Comparison of ENCODE assay signal across 1 cellular context in the genomic region with DNA sequence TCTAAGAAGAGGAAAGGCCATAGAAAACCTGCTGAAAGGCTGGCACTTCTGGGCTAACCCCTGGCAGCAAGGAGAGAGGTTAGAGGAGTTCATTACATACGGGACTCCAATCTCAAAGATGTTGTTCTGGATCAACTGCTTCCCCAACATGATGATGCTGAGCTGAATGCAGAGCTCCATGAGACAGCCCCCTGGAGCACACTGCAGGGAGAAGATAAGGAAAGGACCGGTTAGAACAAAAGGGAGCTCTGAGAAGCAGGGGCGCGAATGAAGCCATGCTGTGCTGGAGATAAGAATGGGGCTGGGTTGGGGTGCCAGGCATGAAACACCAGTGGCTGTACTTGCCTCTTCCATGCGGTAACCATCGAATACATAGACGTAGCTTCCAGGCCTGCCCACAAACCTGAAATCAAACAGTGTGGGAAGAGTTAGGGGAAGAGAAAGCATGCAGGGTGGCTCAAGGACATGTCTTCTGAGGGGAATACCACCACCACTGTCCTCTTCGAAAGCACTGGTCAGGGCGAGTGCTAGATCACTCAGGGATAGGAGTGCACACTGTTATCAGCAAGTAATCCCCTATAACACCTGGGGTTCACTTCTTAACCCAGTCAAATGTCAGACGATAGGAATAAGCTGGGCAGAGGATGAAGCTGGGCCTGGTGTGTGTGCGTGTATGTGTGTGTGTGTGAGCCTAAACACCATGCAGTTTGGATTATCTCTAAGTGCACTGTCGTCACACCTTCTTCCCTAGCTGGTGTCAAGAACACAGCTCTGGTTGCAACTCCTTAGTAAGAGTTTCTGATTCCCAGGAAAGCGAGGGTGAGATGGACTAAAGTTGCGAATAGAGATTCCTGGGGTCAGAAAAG.
TF ChIP-seq lines count a peak whose summit lies in the region.

No MANE protein-coding gene starts in this region.

TF ChIP-seq in K562, 482 proteins besides CTCF, POLR2A, EP300 and RAD21 (continues in another document):
- TF ChIP-seq NR4A1 (CRISPR knock-in tag; IDR thresholded peaks at IDR 0.05) (no peak), NR4A1 (tag; IDR thresholded peaks at IDR 0.05) (no peak), XRCC4 (IDR thresholded peaks at IDR 0.05; ENCODE audit: extremely low read depth, insufficient read depth, insufficient read length) (no peak), OTX1 (CRISPR knock-in tag; IDR thresholded peaks at IDR 0.05) (no peak), EGR1 (conservative IDR thresholded peaks at IDR 0.05) (no peak), TBP (optimal IDR thresholded peaks at IDR 0.05; ENCODE audit: low read depth, low read length) (peak; percentile 16), WHSC1 (IDR thresholded peaks at IDR 0.05; ENCODE audit: low read length) (no peak), ARHGAP35 (IDR thresholded peaks at IDR 0.05; ENCODE audit: partially characterized antibody) (no peak), ATF1 (CRISPR knock-in tag; IDR thresholded peaks at IDR 0.05) (no peak), ATF1 (tag; IDR thresholded peaks at IDR 0.05) (peak; percentile 34; the same call in 1 of the 2 replicates), POLR2AphosphoS5 (IDR thresholded peaks at IDR 0.05; ENCODE audit: control insufficient read depth, insufficient read depth, low read depth, low read length) (peak; percentile 77; the same call in 1 of the 2 replicates), ARNT (IDR thresholded peaks at IDR 0.05) (no peak), CBX5 (IDR thresholded peaks at IDR 0.05; ENCODE audit: borderline replicate concordance, low read depth) (no peak), TCF7L2 (IDR thresholded peaks at IDR 0.05; ENCODE audit: low read depth, low read length) (peak; percentile 45; the same call in 1 of the 2 replicates), JUNB (CRISPR knock-in tag; conservative IDR thresholded peaks at IDR 0.05) (no peak), MTA2 (IDR thresholded peaks at IDR 0.05; ENCODE audit: low read depth) (peak; percentile 86), ETV6 (IDR thresholded peaks at IDR 0.05; ENCODE audit: borderline replicate concordance in 1 of 2, low read depth in 2 of 2, low read length in 1 of 2) (no peak), ETV6 (CRISPR knock-in tag; IDR thresholded peaks at IDR 0.05; ENCODE audit: borderline replicate concordance) (no peak), ZKSCAN3 (CRISPR knock-in tag; IDR thresholded peaks at IDR 0.05) (no peak), KLF16 (IDR thresholded peaks at IDR 0.05) (peak; percentile 67), SMARCE1 (IDR thresholded peaks at IDR 0.05) (peak; percentile 42; the same call in 1 of the 2 replicates), CC2D1A (IDR thresholded peaks at IDR 0.05) (peak; percentile 51; the same call in 1 of the 2 replicates), RFX7 (CRISPR knock-in tag; IDR thresholded peaks at IDR 0.05) (no peak), ZNF408 (CRISPR knock-in tag; IDR thresholded peaks at IDR 0.05; ENCODE audit: low read depth) (no peak), KAT7 (CRISPR knock-in tag; IDR thresholded peaks at IDR 0.05; ENCODE audit: borderline replicate concordance) (no peak), ZNF175 (CRISPR knock-in tag; IDR thresholded peaks at IDR 0.05; ENCODE audit: low read depth) (no peak), NCOA1 (IDR thresholded peaks at IDR 0.05; ENCODE audit: low read depth) (peak; percentile 25; the same call in 1 of the 2 replicates)
- TF ChIP-seq, protein P1, sequence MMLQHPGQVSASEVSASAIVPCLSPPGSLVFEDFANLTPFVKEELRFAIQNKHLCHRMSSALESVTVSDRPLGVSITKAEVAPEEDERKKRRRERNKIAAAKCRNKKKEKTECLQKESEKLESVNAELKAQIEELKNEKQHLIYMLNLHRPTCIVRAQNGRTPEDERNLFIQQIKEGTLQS (IDR thresholded peaks at IDR 0.05): no peak
- TF ChIP-seq, protein P1 (CRISPR knock-in tag; conservative IDR thresholded peaks at IDR 0.05): no peak
- TF ChIP-seq, protein P2, sequence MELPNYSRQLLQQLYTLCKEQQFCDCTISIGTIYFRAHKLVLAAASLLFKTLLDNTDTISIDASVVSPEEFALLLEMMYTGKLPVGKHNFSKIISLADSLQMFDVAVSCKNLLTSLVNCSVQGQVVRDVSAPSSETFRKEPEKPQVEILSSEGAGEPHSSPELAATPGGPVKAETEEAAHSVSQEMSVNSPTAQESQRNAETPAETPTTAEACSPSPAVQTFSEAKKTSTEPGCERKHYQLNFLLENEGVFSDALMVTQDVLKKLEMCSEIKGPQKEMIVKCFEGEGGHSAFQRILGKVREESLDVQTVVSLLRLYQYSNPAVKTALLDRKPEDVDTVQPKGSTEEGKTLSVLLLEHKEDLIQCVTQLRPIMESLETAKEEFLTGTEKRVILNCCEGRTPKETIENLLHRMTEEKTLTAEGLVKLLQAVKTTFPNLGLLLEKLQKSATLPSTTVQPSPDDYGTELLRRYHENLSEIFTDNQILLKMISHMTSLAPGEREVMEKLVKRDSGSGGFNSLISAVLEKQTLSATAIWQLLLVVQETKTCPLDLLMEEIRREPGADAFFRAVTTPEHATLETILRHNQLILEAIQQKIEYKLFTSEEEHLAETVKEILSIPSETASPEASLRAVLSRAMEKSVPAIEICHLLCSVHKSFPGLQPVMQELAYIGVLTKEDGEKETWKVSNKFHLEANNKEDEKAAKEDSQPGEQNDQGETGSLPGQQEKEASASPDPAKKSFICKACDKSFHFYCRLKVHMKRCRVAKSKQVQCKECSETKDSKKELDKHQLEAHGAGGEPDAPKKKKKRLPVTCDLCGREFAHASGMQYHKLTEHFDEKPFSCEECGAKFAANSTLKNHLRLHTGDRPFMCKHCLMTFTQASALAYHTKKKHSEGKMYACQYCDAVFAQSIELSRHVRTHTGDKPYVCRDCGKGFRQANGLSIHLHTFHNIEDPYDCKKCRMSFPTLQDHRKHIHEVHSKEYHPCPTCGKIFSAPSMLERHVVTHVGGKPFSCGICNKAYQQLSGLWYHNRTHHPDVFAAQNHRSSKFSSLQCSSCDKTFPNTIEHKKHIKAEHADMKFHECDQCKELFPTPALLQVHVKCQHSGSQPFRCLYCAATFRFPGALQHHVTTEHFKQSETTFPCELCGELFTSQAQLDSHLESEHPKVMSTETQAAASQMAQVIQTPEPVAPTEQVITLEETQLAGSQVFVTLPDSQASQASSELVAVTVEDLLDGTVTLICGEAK (IDR thresholded peaks at IDR 0.05): no peak
- TF ChIP-seq, protein P2 (CRISPR knock-in tag; IDR thresholded peaks at IDR 0.05): no peak
- TF ChIP-seq, protein P3, sequence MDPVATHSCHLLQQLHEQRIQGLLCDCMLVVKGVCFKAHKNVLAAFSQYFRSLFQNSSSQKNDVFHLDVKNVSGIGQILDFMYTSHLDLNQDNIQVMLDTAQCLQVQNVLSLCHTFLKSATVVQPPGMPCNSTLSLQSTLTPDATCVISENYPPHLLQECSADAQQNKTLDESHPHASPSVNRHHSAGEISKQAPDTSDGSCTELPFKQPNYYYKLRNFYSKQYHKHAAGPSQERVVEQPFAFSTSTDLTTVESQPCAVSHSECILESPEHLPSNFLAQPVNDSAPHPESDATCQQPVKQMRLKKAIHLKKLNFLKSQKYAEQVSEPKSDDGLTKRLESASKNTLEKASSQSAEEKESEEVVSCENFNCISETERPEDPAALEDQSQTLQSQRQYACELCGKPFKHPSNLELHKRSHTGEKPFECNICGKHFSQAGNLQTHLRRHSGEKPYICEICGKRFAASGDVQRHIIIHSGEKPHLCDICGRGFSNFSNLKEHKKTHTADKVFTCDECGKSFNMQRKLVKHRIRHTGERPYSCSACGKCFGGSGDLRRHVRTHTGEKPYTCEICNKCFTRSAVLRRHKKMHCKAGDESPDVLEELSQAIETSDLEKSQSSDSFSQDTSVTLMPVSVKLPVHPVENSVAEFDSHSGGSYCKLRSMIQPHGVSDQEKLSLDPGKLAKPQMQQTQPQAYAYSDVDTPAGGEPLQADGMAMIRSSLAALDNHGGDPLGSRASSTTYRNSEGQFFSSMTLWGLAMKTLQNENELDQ (CRISPR knock-in tag; IDR thresholded peaks at IDR 0.05; ENCODE audit: borderline replicate concordance): no peak
- TF ChIP-seq, protein P4, sequence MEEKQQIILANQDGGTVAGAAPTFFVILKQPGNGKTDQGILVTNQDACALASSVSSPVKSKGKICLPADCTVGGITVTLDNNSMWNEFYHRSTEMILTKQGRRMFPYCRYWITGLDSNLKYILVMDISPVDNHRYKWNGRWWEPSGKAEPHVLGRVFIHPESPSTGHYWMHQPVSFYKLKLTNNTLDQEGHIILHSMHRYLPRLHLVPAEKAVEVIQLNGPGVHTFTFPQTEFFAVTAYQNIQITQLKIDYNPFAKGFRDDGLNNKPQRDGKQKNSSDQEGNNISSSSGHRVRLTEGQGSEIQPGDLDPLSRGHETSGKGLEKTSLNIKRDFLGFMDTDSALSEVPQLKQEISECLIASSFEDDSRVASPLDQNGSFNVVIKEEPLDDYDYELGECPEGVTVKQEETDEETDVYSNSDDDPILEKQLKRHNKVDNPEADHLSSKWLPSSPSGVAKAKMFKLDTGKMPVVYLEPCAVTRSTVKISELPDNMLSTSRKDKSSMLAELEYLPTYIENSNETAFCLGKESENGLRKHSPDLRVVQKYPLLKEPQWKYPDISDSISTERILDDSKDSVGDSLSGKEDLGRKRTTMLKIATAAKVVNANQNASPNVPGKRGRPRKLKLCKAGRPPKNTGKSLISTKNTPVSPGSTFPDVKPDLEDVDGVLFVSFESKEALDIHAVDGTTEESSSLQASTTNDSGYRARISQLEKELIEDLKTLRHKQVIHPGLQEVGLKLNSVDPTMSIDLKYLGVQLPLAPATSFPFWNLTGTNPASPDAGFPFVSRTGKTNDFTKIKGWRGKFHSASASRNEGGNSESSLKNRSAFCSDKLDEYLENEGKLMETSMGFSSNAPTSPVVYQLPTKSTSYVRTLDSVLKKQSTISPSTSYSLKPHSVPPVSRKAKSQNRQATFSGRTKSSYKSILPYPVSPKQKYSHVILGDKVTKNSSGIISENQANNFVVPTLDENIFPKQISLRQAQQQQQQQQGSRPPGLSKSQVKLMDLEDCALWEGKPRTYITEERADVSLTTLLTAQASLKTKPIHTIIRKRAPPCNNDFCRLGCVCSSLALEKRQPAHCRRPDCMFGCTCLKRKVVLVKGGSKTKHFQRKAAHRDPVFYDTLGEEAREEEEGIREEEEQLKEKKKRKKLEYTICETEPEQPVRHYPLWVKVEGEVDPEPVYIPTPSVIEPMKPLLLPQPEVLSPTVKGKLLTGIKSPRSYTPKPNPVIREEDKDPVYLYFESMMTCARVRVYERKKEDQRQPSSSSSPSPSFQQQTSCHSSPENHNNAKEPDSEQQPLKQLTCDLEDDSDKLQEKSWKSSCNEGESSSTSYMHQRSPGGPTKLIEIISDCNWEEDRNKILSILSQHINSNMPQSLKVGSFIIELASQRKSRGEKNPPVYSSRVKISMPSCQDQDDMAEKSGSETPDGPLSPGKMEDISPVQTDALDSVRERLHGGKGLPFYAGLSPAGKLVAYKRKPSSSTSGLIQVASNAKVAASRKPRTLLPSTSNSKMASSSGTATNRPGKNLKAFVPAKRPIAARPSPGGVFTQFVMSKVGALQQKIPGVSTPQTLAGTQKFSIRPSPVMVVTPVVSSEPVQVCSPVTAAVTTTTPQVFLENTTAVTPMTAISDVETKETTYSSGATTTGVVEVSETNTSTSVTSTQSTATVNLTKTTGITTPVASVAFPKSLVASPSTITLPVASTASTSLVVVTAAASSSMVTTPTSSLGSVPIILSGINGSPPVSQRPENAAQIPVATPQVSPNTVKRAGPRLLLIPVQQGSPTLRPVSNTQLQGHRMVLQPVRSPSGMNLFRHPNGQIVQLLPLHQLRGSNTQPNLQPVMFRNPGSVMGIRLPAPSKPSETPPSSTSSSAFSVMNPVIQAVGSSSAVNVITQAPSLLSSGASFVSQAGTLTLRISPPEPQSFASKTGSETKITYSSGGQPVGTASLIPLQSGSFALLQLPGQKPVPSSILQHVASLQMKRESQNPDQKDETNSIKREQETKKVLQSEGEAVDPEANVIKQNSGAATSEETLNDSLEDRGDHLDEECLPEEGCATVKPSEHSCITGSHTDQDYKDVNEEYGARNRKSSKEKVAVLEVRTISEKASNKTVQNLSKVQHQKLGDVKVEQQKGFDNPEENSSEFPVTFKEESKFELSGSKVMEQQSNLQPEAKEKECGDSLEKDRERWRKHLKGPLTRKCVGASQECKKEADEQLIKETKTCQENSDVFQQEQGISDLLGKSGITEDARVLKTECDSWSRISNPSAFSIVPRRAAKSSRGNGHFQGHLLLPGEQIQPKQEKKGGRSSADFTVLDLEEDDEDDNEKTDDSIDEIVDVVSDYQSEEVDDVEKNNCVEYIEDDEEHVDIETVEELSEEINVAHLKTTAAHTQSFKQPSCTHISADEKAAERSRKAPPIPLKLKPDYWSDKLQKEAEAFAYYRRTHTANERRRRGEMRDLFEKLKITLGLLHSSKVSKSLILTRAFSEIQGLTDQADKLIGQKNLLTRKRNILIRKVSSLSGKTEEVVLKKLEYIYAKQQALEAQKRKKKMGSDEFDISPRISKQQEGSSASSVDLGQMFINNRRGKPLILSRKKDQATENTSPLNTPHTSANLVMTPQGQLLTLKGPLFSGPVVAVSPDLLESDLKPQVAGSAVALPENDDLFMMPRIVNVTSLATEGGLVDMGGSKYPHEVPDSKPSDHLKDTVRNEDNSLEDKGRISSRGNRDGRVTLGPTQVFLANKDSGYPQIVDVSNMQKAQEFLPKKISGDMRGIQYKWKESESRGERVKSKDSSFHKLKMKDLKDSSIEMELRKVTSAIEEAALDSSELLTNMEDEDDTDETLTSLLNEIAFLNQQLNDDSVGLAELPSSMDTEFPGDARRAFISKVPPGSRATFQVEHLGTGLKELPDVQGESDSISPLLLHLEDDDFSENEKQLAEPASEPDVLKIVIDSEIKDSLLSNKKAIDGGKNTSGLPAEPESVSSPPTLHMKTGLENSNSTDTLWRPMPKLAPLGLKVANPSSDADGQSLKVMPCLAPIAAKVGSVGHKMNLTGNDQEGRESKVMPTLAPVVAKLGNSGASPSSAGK (IDR thresholded peaks at IDR 0.05): peak; percentile 77
